In the genomic region with DNA sequence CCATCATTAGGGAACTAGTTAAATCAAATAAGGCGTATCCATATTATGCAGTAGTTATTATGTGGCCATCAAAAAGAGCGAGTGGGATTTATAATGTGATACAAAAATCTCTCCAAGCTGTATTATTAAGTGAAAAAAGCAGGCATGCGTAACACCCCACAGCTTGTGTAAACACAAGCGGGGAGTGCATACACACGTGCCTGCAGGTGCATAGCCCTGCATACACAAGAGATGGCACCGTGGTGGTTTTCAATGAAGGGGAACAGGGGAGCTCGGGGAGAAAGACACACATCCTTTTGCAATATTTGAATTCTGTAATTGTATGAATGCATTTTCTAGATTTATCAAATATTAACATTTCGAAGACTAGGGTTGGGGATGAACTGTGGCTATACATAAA, we compare ENCODE assay signal across 1 cellular context.
TF ChIP-seq lines count a peak whose summit lies in the region.

No MANE protein-coding gene starts in this region.

TF ChIP-seq in GM23338, 12 proteins besides CTCF, POLR2A, EP300 and RAD21 (continued from another document):
- TF ChIP-seq, protein P1, sequence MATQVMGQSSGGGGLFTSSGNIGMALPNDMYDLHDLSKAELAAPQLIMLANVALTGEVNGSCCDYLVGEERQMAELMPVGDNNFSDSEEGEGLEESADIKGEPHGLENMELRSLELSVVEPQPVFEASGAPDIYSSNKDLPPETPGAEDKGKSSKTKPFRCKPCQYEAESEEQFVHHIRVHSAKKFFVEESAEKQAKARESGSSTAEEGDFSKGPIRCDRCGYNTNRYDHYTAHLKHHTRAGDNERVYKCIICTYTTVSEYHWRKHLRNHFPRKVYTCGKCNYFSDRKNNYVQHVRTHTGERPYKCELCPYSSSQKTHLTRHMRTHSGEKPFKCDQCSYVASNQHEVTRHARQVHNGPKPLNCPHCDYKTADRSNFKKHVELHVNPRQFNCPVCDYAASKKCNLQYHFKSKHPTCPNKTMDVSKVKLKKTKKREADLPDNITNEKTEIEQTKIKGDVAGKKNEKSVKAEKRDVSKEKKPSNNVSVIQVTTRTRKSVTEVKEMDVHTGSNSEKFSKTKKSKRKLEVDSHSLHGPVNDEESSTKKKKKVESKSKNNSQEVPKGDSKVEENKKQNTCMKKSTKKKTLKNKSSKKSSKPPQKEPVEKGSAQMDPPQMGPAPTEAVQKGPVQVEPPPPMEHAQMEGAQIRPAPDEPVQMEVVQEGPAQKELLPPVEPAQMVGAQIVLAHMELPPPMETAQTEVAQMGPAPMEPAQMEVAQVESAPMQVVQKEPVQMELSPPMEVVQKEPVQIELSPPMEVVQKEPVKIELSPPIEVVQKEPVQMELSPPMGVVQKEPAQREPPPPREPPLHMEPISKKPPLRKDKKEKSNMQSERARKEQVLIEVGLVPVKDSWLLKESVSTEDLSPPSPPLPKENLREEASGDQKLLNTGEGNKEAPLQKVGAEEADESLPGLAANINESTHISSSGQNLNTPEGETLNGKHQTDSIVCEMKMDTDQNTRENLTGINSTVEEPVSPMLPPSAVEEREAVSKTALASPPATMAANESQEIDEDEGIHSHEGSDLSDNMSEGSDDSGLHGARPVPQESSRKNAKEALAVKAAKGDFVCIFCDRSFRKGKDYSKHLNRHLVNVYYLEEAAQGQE (IDR thresholded peaks at IDR 0.05; ENCODE audit: unreplicated experiment): no peak
- no peak for TF ChIP-seq ZNF331 (CRISPR knock-in tag; IDR thresholded peaks at IDR 0.05; ENCODE audit: low read depth)
- TF ChIP-seq NANOG (IDR thresholded peaks at IDR 0.05; ENCODE audit: borderline replicate concordance): no peak
- no peak for TF ChIP-seq STAT1 (IDR thresholded peaks at IDR 0.05; ENCODE audit: unreplicated experiment)
- TF ChIP-seq EZH2 (IDR thresholded peaks at IDR 0.05; ENCODE audit: low read depth, unreplicated experiment): no peak
- TF ChIP-seq, protein P2, sequence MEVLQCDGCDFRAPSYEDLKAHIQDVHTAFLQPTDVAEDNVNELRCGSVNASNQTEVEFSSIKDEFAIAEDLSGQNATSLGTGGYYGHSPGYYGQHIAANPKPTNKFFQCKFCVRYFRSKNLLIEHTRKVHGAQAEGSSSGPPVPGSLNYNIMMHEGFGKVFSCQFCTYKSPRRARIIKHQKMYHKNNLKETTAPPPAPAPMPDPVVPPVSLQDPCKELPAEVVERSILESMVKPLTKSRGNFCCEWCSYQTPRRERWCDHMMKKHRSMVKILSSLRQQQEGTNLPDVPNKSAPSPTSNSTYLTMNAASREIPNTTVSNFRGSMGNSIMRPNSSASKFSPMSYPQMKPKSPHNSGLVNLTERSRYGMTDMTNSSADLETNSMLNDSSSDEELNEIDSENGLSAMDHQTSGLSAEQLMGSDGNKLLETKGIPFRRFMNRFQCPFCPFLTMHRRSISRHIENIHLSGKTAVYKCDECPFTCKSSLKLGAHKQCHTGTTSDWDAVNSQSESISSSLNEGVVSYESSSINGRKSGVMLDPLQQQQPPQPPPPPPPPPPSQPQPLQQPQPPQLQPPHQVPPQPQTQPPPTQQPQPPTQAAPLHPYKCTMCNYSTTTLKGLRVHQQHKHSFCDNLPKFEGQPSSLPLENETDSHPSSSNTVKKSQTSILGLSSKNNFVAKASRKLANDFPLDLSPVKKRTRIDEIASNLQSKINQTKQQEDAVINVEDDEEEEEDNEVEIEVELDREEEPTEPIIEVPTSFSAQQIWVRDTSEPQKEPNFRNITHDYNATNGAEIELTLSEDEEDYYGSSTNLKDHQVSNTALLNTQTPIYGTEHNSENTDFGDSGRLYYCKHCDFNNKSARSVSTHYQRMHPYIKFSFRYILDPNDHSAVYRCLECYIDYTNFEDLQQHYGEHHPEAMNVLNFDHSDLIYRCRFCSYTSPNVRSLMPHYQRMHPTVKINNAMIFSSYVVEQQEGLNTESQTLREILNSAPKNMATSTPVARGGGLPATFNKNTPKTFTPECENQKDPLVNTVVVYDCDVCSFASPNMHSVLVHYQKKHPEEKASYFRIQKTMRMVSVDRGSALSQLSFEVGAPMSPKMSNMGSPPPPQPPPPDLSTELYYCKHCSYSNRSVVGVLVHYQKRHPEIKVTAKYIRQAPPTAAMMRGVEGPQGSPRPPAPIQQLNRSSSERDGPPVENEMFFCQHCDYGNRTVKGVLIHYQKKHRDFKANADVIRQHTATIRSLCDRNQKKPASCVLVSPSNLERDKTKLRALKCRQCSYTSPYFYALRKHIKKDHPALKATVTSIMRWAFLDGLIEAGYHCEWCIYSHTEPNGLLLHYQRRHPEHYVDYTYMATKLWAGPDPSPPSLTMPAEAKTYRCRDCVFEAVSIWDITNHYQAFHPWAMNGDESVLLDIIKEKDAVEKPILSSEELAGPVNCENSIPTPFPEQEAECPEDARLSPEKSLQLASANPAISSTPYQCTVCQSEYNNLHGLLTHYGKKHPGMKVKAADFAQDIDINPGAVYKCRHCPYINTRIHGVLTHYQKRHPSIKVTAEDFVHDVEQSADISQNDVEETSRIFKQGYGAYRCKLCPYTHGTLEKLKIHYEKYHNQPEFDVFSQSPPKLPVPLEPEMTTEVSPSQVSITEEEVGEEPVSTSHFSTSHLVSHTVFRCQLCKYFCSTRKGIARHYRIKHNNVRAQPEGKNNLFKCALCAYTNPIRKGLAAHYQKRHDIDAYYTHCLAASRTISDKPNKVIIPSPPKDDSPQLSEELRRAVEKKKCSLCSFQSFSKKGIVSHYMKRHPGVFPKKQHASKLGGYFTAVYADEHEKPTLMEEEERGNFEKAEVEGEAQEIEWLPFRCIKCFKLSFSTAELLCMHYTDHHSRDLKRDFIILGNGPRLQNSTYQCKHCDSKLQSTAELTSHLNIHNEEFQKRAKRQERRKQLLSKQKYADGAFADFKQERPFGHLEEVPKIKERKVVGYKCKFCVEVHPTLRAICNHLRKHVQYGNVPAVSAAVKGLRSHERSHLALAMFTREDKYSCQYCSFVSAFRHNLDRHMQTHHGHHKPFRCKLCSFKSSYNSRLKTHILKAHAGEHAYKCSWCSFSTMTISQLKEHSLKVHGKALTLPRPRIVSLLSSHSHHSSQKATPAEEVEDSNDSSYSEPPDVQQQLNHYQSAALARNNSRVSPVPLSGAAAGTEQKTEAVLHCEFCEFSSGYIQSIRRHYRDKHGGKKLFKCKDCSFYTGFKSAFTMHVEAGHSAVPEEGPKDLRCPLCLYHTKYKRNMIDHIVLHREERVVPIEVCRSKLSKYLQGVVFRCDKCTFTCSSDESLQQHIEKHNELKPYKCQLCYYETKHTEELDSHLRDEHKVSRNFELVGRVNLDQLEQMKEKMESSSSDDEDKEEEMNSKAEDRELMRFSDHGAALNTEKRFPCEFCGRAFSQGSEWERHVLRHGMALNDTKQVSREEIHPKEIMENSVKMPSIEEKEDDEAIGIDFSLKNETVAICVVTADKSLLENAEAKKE (CRISPR knock-in tag; IDR thresholded peaks at IDR 0.05): no peak
- no peak for TF ChIP-seq EZH2phosphoT487 (IDR thresholded peaks at IDR 0.05; ENCODE audit: unreplicated experiment)
- no peak for TF ChIP-seq ZNF114 (CRISPR knock-in tag; IDR thresholded peaks at IDR 0.05)
- no peak for TF ChIP-seq JUNB (IDR thresholded peaks at IDR 0.05; ENCODE audit: unreplicated experiment)
- TF ChIP-seq POLR2AphosphoS5 (IDR thresholded peaks at IDR 0.05; ENCODE audit: low read depth): no peak
